ENCODE assay signal across 14 cellular contexts in genomic region chr5:150604894-150605440, GRCh38. TPM values are rescaled to one million over a fixed set of nuclear protein-coding genes. Genes with fewer than 3 reads are reported as not detected.
"Had no signal": no experiment of that assay in that cellular context is flagged by ENCODE, and none has a peak within 500 bp of the region (broad histone marks: within the 10 kb centered on the region; RNA-seq: fewer than 3 reads in every experiment).

No MANE protein-coding gene starts in this region.

- H3K9me3 Mint-ChIP-seq: activated CD4-positive, alpha-beta T cell treated with anti-CD3 and anti-CD28 coated beads, Interleukin-2, amount 10 ng/mL, durations not matched to agents 7 days and 5 days; activated naive CD4-positive, alpha-beta T cell treated with anti-CD3 and anti-CD28 coated beads, Interleukin-2, amount 10 ng/mL, durations not matched to agents 7 days and 5 days; activated T-helper 17 cell treated with anti-CD3 and anti-CD28 coated beads, Interleukin-2, amount 50 U/mL, for 72 hours; central memory CD8-positive, alpha-beta T cell; dendritic cell treated with granulocyte-macrophage colony-stimulating factor and Interleukin-4, amounts not matched to agents 40 ng/mL and 50 ng/mL, for 4 days; effector memory CD8-positive, alpha-beta T cell; natural killer cell treated with Interleukin-12 subunit alpha and Interleukin-12 subunit beta and Interleukin-15 and Interleukin-18, amount 100 ng/mL, for 72 hours; stimulated activated effector memory CD8-positive, alpha-beta T cell treated with anti-CD3 and anti-CD28 coated beads, Interleukin-12 subunit alpha, Interleukin-12 subunit beta, amount 100 ng/mL, for 72 hours had no signal

- H3K36me3 ChIP-seq: upper lobe of right lung had no signal

- H3K4me1 Mint-ChIP-seq: activated CD4-positive, alpha-beta T cell treated with anti-CD3 and anti-CD28 coated beads, Interleukin-2, amount 10 ng/mL, durations not matched to agents 7 days and 5 days; activated naive CD4-positive, alpha-beta T cell treated with anti-CD3 and anti-CD28 coated beads, Interleukin-2, amount 10 ng/mL, durations not matched to agents 7 days and 5 days; activated T-helper 17 cell treated with anti-CD3 and anti-CD28 coated beads, Interleukin-2, amount 50 U/mL, for 72 hours; central memory CD8-positive, alpha-beta T cell; stimulated activated effector memory CD8-positive, alpha-beta T cell treated with anti-CD3 and anti-CD28 coated beads, Interleukin-12 subunit alpha, Interleukin-12 subunit beta, amount 100 ng/mL, for 72 hours had no signal

- ATAC-seq: activated T-helper 17 cell treated with anti-CD3 and anti-CD28 coated beads, Interleukin-2, amount 50 U/mL, for 72 hours; effector memory CD8-positive, alpha-beta T cell; natural killer cell treated with Interleukin-12 subunit alpha and Interleukin-12 subunit beta and Interleukin-15 and Interleukin-18, amount 100 ng/mL, for 72 hours; stimulated activated effector memory CD8-positive, alpha-beta T cell treated with anti-CD3 and anti-CD28 coated beads, Interleukin-12 subunit alpha, Interleukin-12 subunit beta, amount 100 ng/mL, for 72 hours; upper lobe of right lung had no signal

- H3K36me3 Mint-ChIP-seq: activated naive CD4-positive, alpha-beta T cell treated with anti-CD3 and anti-CD28 coated beads, Interleukin-2, amount 10 ng/mL, durations not matched to agents 7 days and 5 days; natural killer cell treated with Interleukin-12 subunit alpha and Interleukin-12 subunit beta and Interleukin-15 and Interleukin-18, amount 100 ng/mL, for 72 hours; stimulated activated effector memory CD8-positive, alpha-beta T cell treated with anti-CD3 and anti-CD28 coated beads, Interleukin-12 subunit alpha, Interleukin-12 subunit beta, amount 100 ng/mL, for 72 hours had no signal

- H3K27ac Mint-ChIP-seq: activated CD4-positive, alpha-beta T cell treated with anti-CD3 and anti-CD28 coated beads, Interleukin-2, amount 10 ng/mL, durations not matched to agents 7 days and 5 days; activated naive CD4-positive, alpha-beta T cell treated with anti-CD3 and anti-CD28 coated beads, Interleukin-2, amount 10 ng/mL, durations not matched to agents 7 days and 5 days; activated T-helper 17 cell treated with anti-CD3 and anti-CD28 coated beads, Interleukin-2, amount 50 U/mL, for 72 hours; dendritic cell treated with granulocyte-macrophage colony-stimulating factor and Interleukin-4, amounts not matched to agents 40 ng/mL and 50 ng/mL, for 4 days; effector memory CD8-positive, alpha-beta T cell; natural killer cell treated with Interleukin-12 subunit alpha and Interleukin-12 subunit beta and Interleukin-15 and Interleukin-18, amount 100 ng/mL, for 72 hours; stimulated activated effector memory CD8-positive, alpha-beta T cell treated with anti-CD3 and anti-CD28 coated beads, Interleukin-12 subunit alpha, Interleukin-12 subunit beta, amount 100 ng/mL, for 72 hours had no signal

- H3K27me3 ChIP-seq: upper lobe of right lung had no signal

- DNase-seq: activated CD4-positive, alpha-beta T cell treated with anti-CD3 and anti-CD28 coated beads, Interleukin-2, amount 10 ng/mL, durations not matched to agents 7 days and 5 days; activated CD4-positive, CD25-positive, alpha-beta regulatory T cell; activated CD8-positive, alpha-beta memory T cell treated with anti-CD3 and anti-CD28 coated beads for 24 hours; activated naive CD4-positive, alpha-beta T cell treated with anti-CD3 and anti-CD28 coated beads, Interleukin-2, amount 10 ng/mL, durations not matched to agents 7 days and 5 days; effector memory CD8-positive, alpha-beta T cell; retina; small intestine; T-helper 2 cell; upper lobe of right lung had no signal

- H3K27me3 Mint-ChIP-seq: activated CD4-positive, alpha-beta T cell treated with anti-CD3 and anti-CD28 coated beads, Interleukin-2, amount 10 ng/mL, durations not matched to agents 7 days and 5 days; activated T-helper 17 cell treated with anti-CD3 and anti-CD28 coated beads, Interleukin-2, amount 50 U/mL, for 72 hours; dendritic cell treated with granulocyte-macrophage colony-stimulating factor and Interleukin-4, amounts not matched to agents 40 ng/mL and 50 ng/mL, for 4 days had no signal

- H3K27ac ChIP-seq: upper lobe of right lung had no signal

- H3K9me3 ChIP-seq: upper lobe of right lung had no signal

- H3K4me3 Mint-ChIP-seq: activated CD4-positive, alpha-beta T cell treated with anti-CD3 and anti-CD28 coated beads, Interleukin-2, amount 10 ng/mL, durations not matched to agents 7 days and 5 days; activated naive CD4-positive, alpha-beta T cell treated with anti-CD3 and anti-CD28 coated beads, Interleukin-2, amount 10 ng/mL, durations not matched to agents 7 days and 5 days; activated T-helper 17 cell treated with anti-CD3 and anti-CD28 coated beads, Interleukin-2, amount 50 U/mL, for 72 hours; central memory CD8-positive, alpha-beta T cell; dendritic cell treated with granulocyte-macrophage colony-stimulating factor and Interleukin-4, amounts not matched to agents 40 ng/mL and 50 ng/mL, for 4 days; effector memory CD8-positive, alpha-beta T cell; natural killer cell treated with Interleukin-12 subunit alpha and Interleukin-12 subunit beta and Interleukin-15 and Interleukin-18, amount 100 ng/mL, for 72 hours; stimulated activated effector memory CD8-positive, alpha-beta T cell treated with anti-CD3 and anti-CD28 coated beads, Interleukin-12 subunit alpha, Interleukin-12 subunit beta, amount 100 ng/mL, for 72 hours had no signal

- H3K4me3 ChIP-seq: upper lobe of right lung had no signal

RNA-seq across cellular contexts. Expression of gene MYOZ3, which starts 56.1 kb away (rescaled TPM):
- total RNA-seq: natural killer cell treated with Interleukin-12 subunit alpha and Interleukin-12 subunit beta and Interleukin-15 and Interleukin-18, amount 100 ng/mL, for 72 hours had no signal
